In genomic region chr11:71792621-71793235, GRCh38 we compare ENCODE assay signal across 8 cellular contexts. TPM values are rescaled to one million over a fixed set of nuclear protein-coding genes. Genes with fewer than 3 reads are reported as not detected.
A peak's percentile ranks its signal among the peaks of the same experiment; 100 is the strongest.
DNase-seq lines count a peak whose midpoint lies in the region; ATAC-seq and TF ChIP-seq lines count a peak whose summit lies in the region.
"Not testable (repeated sequence)": the region's sequence is repeated elsewhere in the genome, so short reads cannot be mapped to it uniquely, and the experiment has no call there.

No MANE protein-coding gene starts in this region.

- not testable (repeated sequence) for ATAC-seq in left ventricle myocardium superior

- not testable (repeated sequence) for H3K9ac ChIP-seq in parathyroid adenoma

- H3K9me3 ChIP-seq in parathyroid adenoma (ENCODE audit: control insufficient read depth, low read length); thyroid gland: not testable (repeated sequence)

- H2AFZ ChIP-seq in parathyroid adenoma: not testable (repeated sequence)

- H3K4me3 ChIP-seq in parathyroid adenoma (ENCODE audit: low read depth, low read length); thyroid gland (replicated peaks in 1 of 3): not testable (repeated sequence)

- not testable (repeated sequence) for H3K4me1 ChIP-seq in parathyroid adenoma
- peaks cover 5 to 22% of the 10 kb centered on the region in 2 donors for H3K4me1 ChIP-seq in thyroid gland

- H3K27ac ChIP-seq in parathyroid adenoma: not testable (repeated sequence)
- peak overlapping the region; percentile 48 to 78 (median 71) for H3K27ac ChIP-seq in thyroid gland

- 52 to 62% methylated on average over 6 of the region's 6 CpGs for WGBS in thyroid gland, 2 donors

- not testable (repeated sequence) for H3K27me3 ChIP-seq in parathyroid adenoma (ENCODE audit: control insufficient read depth, insufficient read depth, low read length); thyroid gland

- TF ChIP-seq CTCF in parathyroid adenoma (IDR thresholded peaks at IDR 0.05) (peak; percentile 56), thyroid gland (IDR thresholded peaks at IDR 0.05) (peak; percentile 52 to 93 (median 73))

- intact Hi-C loops in left ventricle myocardium superior (cut with micrococcal nuclease); thyroid gland (cut with DNase I): not testable (repeated sequence)

- H3K4me2 ChIP-seq in parathyroid adenoma (ENCODE audit: low read length): not testable (repeated sequence)

- H3K36me3 ChIP-seq in parathyroid adenoma (ENCODE audit: control insufficient read depth, insufficient read depth, low read length); thyroid gland: not testable (repeated sequence)

- peak in 1 of 2 donors; percentile 27 for TF ChIP-seq POLR2A in thyroid gland (IDR thresholded peaks at IDR 0.05)

- peak; percentile 52 for DNase-seq in DMS53 treated with DMSO at 0.1 percent for 48 hours (lab: John Stamatoyannopoulos, UW; ENCODE audit: unreplicated experiment)
- DNase-seq in Kasumi-1 (lab: John Stamatoyannopoulos, UW): peak; percentile 49
- DNase-seq in SK-MEL-5 (ENCODE audit: low read depth, low spot score): peak; percentile 95
- peak; percentile 50 for DNase-seq in activated CD8-positive, alpha-beta memory T cell treated with anti-CD3 and anti-CD28 coated beads, Interleukin-2, amount 50 U/mL, for 4 hours
- DNase-seq in central memory CD4-positive, alpha-beta T cell: peak; percentile 53
- DNase-seq in left ventricle myocardium superior: peak; percentile 69
- peak; percentile 78 to 79 for DNase-seq in thyroid gland

- not testable (repeated sequence) for H3K79me2 ChIP-seq in parathyroid adenoma

- in situ Hi-C loops in SK-MEL-5 (cut with HindIII; ENCODE audit: low pct_unique_long_range_greater_than_20kb, low sequenced_read_pairs): not testable (repeated sequence)

RNA-seq across cellular contexts. Expression of gene DEFB108B, which starts 40.3 kb away (rescaled TPM):
- not detected in 2 replicates for total RNA-seq in SK-MEL-5 (2014; rRNA removed; shearing (Covaris generic))
- not detected in 2 replicates for polyA plus RNA-seq in SK-MEL-5 (2015; cell fraction: cytosol; rRNA removed)
- polyA plus RNA-seq in SK-MEL-5 (2015; cell fraction: nucleus; rRNA removed): not detected in 2 replicates
- total RNA-seq in left ventricle myocardium superior (not detected), thyroid gland (not detected)
